ENCODE assay signal across 8 cellular contexts in genomic region chr14:105414456-105415371, GRCh38. TPM values are rescaled to one million over a fixed set of nuclear protein-coding genes. Genes with fewer than 3 reads are reported as not detected.
A peak's percentile ranks its signal among the peaks of the same experiment; 100 is the strongest.
DNase-seq lines count a peak whose midpoint lies in the region; ATAC-seq, FAIRE-seq and TF ChIP-seq lines count a peak whose summit lies in the region.

No MANE protein-coding gene starts in this region.

- CTCF ChIA-PET in CD8-positive, alpha-beta T cell (lab: Charles Lee): interaction anchor here (0.9 to 1.4 kb wide), 4 partner anchors 8 to 75 kb away, joined by 3 to 9 read pairs (median 6); no protein-coding TSS in a partner anchor

- H3K27me3 Mint-ChIP-seq in CD8-positive, alpha-beta T cell (ENCODE audit: low read depth): peaks cover 9% of the 10 kb centered on the region

- TF ChIP-seq POLR2A in H54 (IDR thresholded peaks at IDR 0.05; ENCODE audit: low read depth, low read length): no peak

- no peak for FAIRE-seq in H54 (lab: Jason Lieb, UNC)

- H3K4me3 Mint-ChIP-seq in CD8-positive, alpha-beta T cell: peak overlapping the region; percentile 80

- peaks cover 4% of the 10 kb centered on the region for H3K27me3 ChIP-seq in CD8-positive, alpha-beta T cell (ENCODE audit: insufficient read depth, low read length)

- H3K27ac ChIP-seq in CD8-positive, alpha-beta T cell (ENCODE audit: low read depth, low read length): no peak overlapping the region

- peak; percentile 82 for ATAC-seq in CD8-positive, alpha-beta T cell
- ATAC-seq in GM21447 (IDR thresholded peaks at IDR 0.05; ENCODE audit: unreplicated experiment) (peak; percentile 47), left colon (peak; percentile 58)

- peak; percentile 27 to 73 (median 54) for DNase-seq in CD8-positive, alpha-beta T cell
- DNase-seq in NCI-H1105 treated with DMSO at 0.1 percent for 48 hours (lab: John Stamatoyannopoulos, UW) (peak; percentile 63), choroid plexus epithelial cell (ENCODE audit: low read depth) (peak; percentile 70), left colon (peak; percentile 56 to 75), H54 (ENCODE audit: insufficient read length, low spot score) (no peak)
- DNase-seq in activated CD4-positive, alpha-beta T cell treated with anti-CD3 and anti-CD28 coated beads for 1 hour: peak; percentile 42
- peak; percentile 79 for DNase-seq in stimulated activated CD4-positive, alpha-beta T cell treated with anti-CD3 and anti-CD28 coated beads, Interleukin-15, amount 100 ng/mL, for 24 hours

- peaks cover 14% of the 10 kb centered on the region for H3K4me1 Mint-ChIP-seq in CD8-positive, alpha-beta T cell (ENCODE audit: low read depth)

- POLR2A ChIA-PET in CD8-positive, alpha-beta T cell (lab: Charles Lee): interaction anchor here (0.7 to 1.5 kb wide), 3 partner anchors 10 to 76 kb away, joined by 3 read pairs; no protein-coding TSS in a partner anchor

- H3K9me3 ChIP-seq in CD8-positive, alpha-beta T cell (ENCODE audit: low read length): no peaks in the 10 kb centered on the region

- H3K36me3 Mint-ChIP-seq in CD8-positive, alpha-beta T cell: no peaks in the 10 kb centered on the region

- no peaks in the 10 kb centered on the region for H3K36me3 ChIP-seq in CD8-positive, alpha-beta T cell (ENCODE audit: insufficient read depth, low read length)

- no peak overlapping the region for H3K27ac Mint-ChIP-seq in CD8-positive, alpha-beta T cell

- peak overlapping the region; percentile 69 for H3K4me3 ChIP-seq in CD8-positive, alpha-beta T cell (ENCODE audit: low read depth, low read length)
- H3K4me3 ChIP-seq in choroid plexus epithelial cell (ENCODE audit: low read depth, low read length): peak overlapping the region; percentile 56

- peak; percentile 92 for TF ChIP-seq CTCF in CD8-positive, alpha-beta T cell (IDR thresholded peaks at IDR 0.05)
- peak; percentile 37 for TF ChIP-seq CTCF in choroid plexus epithelial cell (conservative IDR thresholded peaks at IDR 0.05; ENCODE audit: low read depth, low read length)

- intact Hi-C loops in CD8-positive, alpha-beta T cell (cut with DNase I, micrococcal nuclease): loop anchor here (1.0 to 10.0 kb wide), 6 partner anchors 16 to 1490 kb away; partner anchors contain the start of genes TEDC1 (in 2 of the 2), TEX22 (in 2 of the 2), PACS2 (in 1 of the 2) and TDRD9 (in 1 of the 2)
- intact Hi-C loops in left colon (cut with DNase I, micrococcal nuclease): loop anchor here in 1 of 2 donors (10.0 kb wide), 1 partner anchor 50 kb away; no protein-coding TSS in a partner anchor

- H3K9me3 Mint-ChIP-seq in CD8-positive, alpha-beta T cell: no peaks in the 10 kb centered on the region

- peaks cover 26% of the 10 kb centered on the region for H3K4me1 ChIP-seq in CD8-positive, alpha-beta T cell (ENCODE audit: insufficient read depth, low read length)

RNA-seq across cellular contexts. Expression of gene MTA1, which starts 4.9 kb away (rescaled TPM):
- 10 to 100 TPM; 75.8 to 90.1 TPM for total RNA-seq in CD8-positive, alpha-beta T cell
- 10 to 100 TPM; 59.2 to 77.4 TPM for total RNA-seq in left colon

RNA-seq across cellular contexts. Expression of gene TEX22, which starts 16.4 kb away (rescaled TPM):
- total RNA-seq in CD8-positive, alpha-beta T cell: 1 to 10 TPM in 1 of 2 experiments, not detected in 1; 1.1 TPM
- total RNA-seq in left colon: 1 to 10 TPM in 1 of 2 donors, under 1 TPM in 1; 0.49 to 1.3 TPM

RNA-seq across cellular contexts. Expression of gene CRIP2, which starts 59.9 kb away (rescaled TPM):
- 10 to 100 TPM; 17.1 to 20.7 TPM for total RNA-seq in CD8-positive, alpha-beta T cell
- 10 to 100 TPM; 13.0 to 19.2 TPM for total RNA-seq in left colon
